In genomic region chr1:51558375-51558924, GRCh38 we compare ENCODE assay signal across 14 cellular contexts. TPM values are rescaled to one million over a fixed set of nuclear protein-coding genes. Genes with fewer than 3 reads are reported as not detected.
A peak's percentile ranks its signal among the peaks of the same experiment; 100 is the strongest.
DNase-seq lines count a peak whose midpoint lies in the region; ATAC-seq lines count a peak whose summit lies in the region.
"Had no signal": no experiment of that assay in that cellular context is flagged by ENCODE, and none has a peak within 500 bp of the region (broad histone marks: within the 10 kb centered on the region; RNA-seq: fewer than 3 reads in every experiment).

No MANE protein-coding gene starts in this region.

- H3K36me3 Mint-ChIP-seq in activated naive CD4-positive, alpha-beta T cell treated with anti-CD3 and anti-CD28 coated beads, Interleukin-2, amount 50 U/mL, for 72 hours, result no peaks in the 10 kb centered on the region
- no peaks in the 10 kb centered on the region for H3K36me3 Mint-ChIP-seq in stimulated activated naive CD8-positive, alpha-beta T cell treated with anti-CD3 and anti-CD28 coated beads, Interleukin-15, Interleukin-2, amounts not matched to agents 100 ng/mL and 50 ng/mL, for 24 hours (ENCODE audit: low read depth)

- no peaks in the 10 kb centered on the region for H3K36me3 ChIP-seq in SJCRH30
- no peaks in the 10 kb centered on the region for H3K36me3 ChIP-seq in esophagus (ENCODE audit: control insufficient read depth in 2 of 2, insufficient read depth in 2 of 2, low read length in 1 of 2)
- H3K36me3 ChIP-seq: BE2C had no signal

- H3K9me3 ChIP-seq in SJCRH30 (replicated peaks), result no peaks in the 10 kb centered on the region
- no peaks in the 10 kb centered on the region for H3K9me3 ChIP-seq in esophagus (ENCODE audit: control insufficient read depth in 2 of 2, insufficient read depth in 1 of 2, low read depth in 1 of 2, low read length in 1 of 2)
- H3K9me3 ChIP-seq: BE2C had no signal

- no peak overlapping the region for H3K4me3 Mint-ChIP-seq in stimulated activated naive CD8-positive, alpha-beta T cell treated with anti-CD3 and anti-CD28 coated beads, Interleukin-15, Interleukin-2, amounts not matched to agents 100 ng/mL and 50 ng/mL, for 24 hours
- H3K4me3 Mint-ChIP-seq: effector memory CD8-positive, alpha-beta T cell; T-helper 1 cell treated with Interleukin-12 subunit alpha and Interleukin-12 subunit beta and Interleukin-4 antibody, amounts not matched to agents 30 μg/mL and 1 μg/mL, for 36 hours had no signal

- H3K27me3 Mint-ChIP-seq in stimulated activated naive CD8-positive, alpha-beta T cell treated with anti-CD3 and anti-CD28 coated beads, Interleukin-15, Interleukin-2, amounts not matched to agents 100 ng/mL and 50 ng/mL, for 24 hours, result no peaks in the 10 kb centered on the region

- H3K9me3 Mint-ChIP-seq in activated naive CD4-positive, alpha-beta T cell treated with anti-CD3 and anti-CD28 coated beads, Interleukin-2, amount 50 U/mL, for 72 hours, result no peaks in the 10 kb centered on the region
- H3K9me3 Mint-ChIP-seq in stimulated activated naive CD8-positive, alpha-beta T cell treated with anti-CD3 and anti-CD28 coated beads, Interleukin-15, Interleukin-2, amounts not matched to agents 100 ng/mL and 50 ng/mL, for 24 hours, result no peaks in the 10 kb centered on the region
- H3K9me3 Mint-ChIP-seq: effector memory CD8-positive, alpha-beta T cell; T-helper 1 cell treated with Interleukin-12 subunit alpha and Interleukin-12 subunit beta and Interleukin-4 antibody, amounts not matched to agents 30 μg/mL and 1 μg/mL, for 36 hours had no signal

- DNase-seq in activated naive CD4-positive, alpha-beta T cell treated with anti-CD3 and anti-CD28 coated beads, Interleukin-2, amount 50 U/mL, for 72 hours (ENCODE audit: low spot score in 2 of 2), result peak in 1 of 2 donors; percentile 25
- DNase-seq in activated naive CD4-positive, alpha-beta T cell treated with anti-CD3 and anti-CD28 coated beads, Interleukin-2, amount 50 U/mL, for 16 hours, result no peak
- DNase-seq in SJCRH30, result peak; percentile 21 to 44
- no peak for DNase-seq in NCI-H2029 (lab: John Stamatoyannopoulos, UW)
- DNase-seq in NK-92 (lab: John Stamatoyannopoulos, UW; ENCODE audit: unreplicated experiment), result no peak
- DNase-seq: BE2C; effector memory CD8-positive, alpha-beta T cell; NCI-H2171 treated with DMSO at 0.1 percent for 48 hours; stimulated activated naive CD4-positive, alpha-beta T cell treated with Interleukin-2 at 50 U/mL for 16 hours had no signal

- H3K27ac ChIP-seq in SJCRH30 (peak overlapping the region; percentile 33), esophagus (ENCODE audit: low read depth in 2 of 2, low read length in 1 of 2) (peak overlapping the region; percentile 15 to 35)

- H3K27ac Mint-ChIP-seq in activated naive CD4-positive, alpha-beta T cell treated with anti-CD3 and anti-CD28 coated beads, Interleukin-2, amount 50 U/mL, for 72 hours, result peak overlapping the region in 1 of 2 donors; percentile 68
- peak overlapping the region; percentile 63 for H3K27ac Mint-ChIP-seq in stimulated activated naive CD8-positive, alpha-beta T cell treated with anti-CD3 and anti-CD28 coated beads, Interleukin-15, Interleukin-2, amounts not matched to agents 100 ng/mL and 50 ng/mL, for 24 hours
- H3K27ac Mint-ChIP-seq: effector memory CD8-positive, alpha-beta T cell; T-helper 1 cell treated with Interleukin-12 subunit alpha and Interleukin-12 subunit beta and Interleukin-4 antibody, amounts not matched to agents 30 μg/mL and 1 μg/mL, for 36 hours had no signal

- 67 to 74% methylated on average over 5 of the region's 5 CpGs for WGBS in esophagus, 2 donors

- H3K27me3 ChIP-seq in SJCRH30, result no peaks in the 10 kb centered on the region
- no peaks in the 10 kb centered on the region for H3K27me3 ChIP-seq in esophagus (ENCODE audit: control insufficient read depth in 1 of 2, insufficient read depth in 2 of 2, low read length in 2 of 2)
- H3K27me3 ChIP-seq: BE2C had no signal

- H3K4me1 Mint-ChIP-seq in stimulated activated naive CD8-positive, alpha-beta T cell treated with anti-CD3 and anti-CD28 coated beads, Interleukin-15, Interleukin-2, amounts not matched to agents 100 ng/mL and 50 ng/mL, for 24 hours (ENCODE audit: low read depth), result peaks cover 8% of the 10 kb centered on the region

- H3K4me1 ChIP-seq in SJCRH30 (peaks cover 19% of the 10 kb centered on the region), esophagus (ENCODE audit: control insufficient read depth in 2 of 2, insufficient read depth in 2 of 2, low read length in 1 of 2) (no peaks in the 10 kb centered on the region)
- H3K4me1 ChIP-seq: BE2C had no signal

- H3K4me3 ChIP-seq in SJCRH30, result no peak overlapping the region
- H3K4me3 ChIP-seq in esophagus (ENCODE audit: low read depth in 1 of 2, low read length in 2 of 2), result no peak overlapping the region
- H3K4me3 ChIP-seq: skin epidermis had no signal

- peak; percentile 75 to 88 for ATAC-seq in activated naive CD4-positive, alpha-beta T cell treated with anti-CD3 and anti-CD28 coated beads, Interleukin-2, amount 50 U/mL, for 72 hours
- no peak for ATAC-seq in HG02884 (IDR thresholded peaks at IDR 0.05; ENCODE audit: unreplicated experiment)
- ATAC-seq: effector memory CD8-positive, alpha-beta T cell had no signal

RNA-seq across cellular contexts. Expression of gene EPS15, which starts 39.4 kb away (rescaled TPM):
- 10 to 100 TPM; 56.4 to 59.9 TPM for total RNA-seq in activated naive CD4-positive, alpha-beta T cell treated with anti-CD3 and anti-CD28 coated beads, Interleukin-2, amount 50 U/mL, for 72 hours
- total RNA-seq in SJCRH30 (2014; rRNA removed; shearing (Covaris generic)), result 30.1 and 34.7 TPM in 2 replicates
- polyA plus RNA-seq in esophagus, result 10 to 100 TPM; 10.8 to 14.4 TPM

RNA-seq across cellular contexts. Expression of gene OSBPL9, which starts 58.4 kb away (rescaled TPM):
- total RNA-seq in activated naive CD4-positive, alpha-beta T cell treated with anti-CD3 and anti-CD28 coated beads, Interleukin-2, amount 50 U/mL, for 72 hours, result 10 to 100 TPM; 36.1 to 63.4 TPM
- 144 and 147 TPM in 2 replicates for total RNA-seq in SJCRH30 (2014; rRNA removed; shearing (Covaris generic))
- polyA plus RNA-seq in esophagus, result 10 to 100 TPM; 17.5 to 26.0 TPM

Comparison
In these comparisons a context has a peak if more than half of its experiments do, and no peak if none do; other contexts are left out.
1. DNase-seq: peak in SJCRH30 (2 of 2); none in activated naive CD4-positive, alpha-beta T cell treated with anti-CD3 and anti-CD28 coated beads, Interleukin-2, amount 50 U/mL, for 16 hours (single experiment), NCI-H2029 (single experiment) and NK-92 (single experiment).